16 cellular contexts compared by ENCODE assay signal in the genomic region with DNA sequence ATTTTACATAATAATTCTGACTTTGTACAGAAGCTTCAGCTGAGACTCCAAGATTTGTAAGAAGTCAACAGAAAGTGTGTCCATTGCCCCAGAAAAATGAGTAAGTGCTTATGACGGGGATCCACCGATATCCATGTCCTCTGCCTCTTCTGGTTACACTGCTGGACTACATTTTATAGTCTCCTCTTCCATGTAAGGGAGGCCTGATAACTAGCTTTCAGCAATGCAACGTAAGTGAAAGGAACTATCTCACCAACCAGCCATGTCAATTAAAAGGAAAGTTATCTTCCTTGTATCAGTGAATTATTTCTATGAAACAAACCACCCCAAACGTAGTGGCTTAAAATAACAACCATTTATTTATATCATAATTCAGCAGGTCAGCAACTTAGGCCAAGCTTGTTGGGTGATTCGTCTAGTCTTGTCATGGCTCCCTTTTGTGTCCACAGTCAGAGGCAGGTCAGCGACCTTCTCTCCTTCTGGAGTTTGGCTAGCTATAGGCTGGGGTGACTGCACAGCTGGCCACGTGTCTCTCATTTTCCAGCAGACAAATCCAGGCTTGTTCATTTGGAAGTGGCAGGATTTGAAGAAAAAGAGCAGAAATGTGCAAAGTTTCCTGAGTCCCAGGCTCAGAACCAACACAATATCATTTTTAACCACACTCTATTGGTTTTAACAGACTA. TPM values are rescaled to one million over a fixed set of nuclear protein-coding genes. Genes with fewer than 3 reads are reported as not detected.
DNase-seq lines count a peak whose midpoint lies in the region; ATAC-seq and TF ChIP-seq lines count a peak whose summit lies in the region.
"Had no signal": no experiment of that assay in that cellular context is flagged by ENCODE, and none has a peak within 500 bp of the region (broad histone marks: within the 10 kb centered on the region; RNA-seq: fewer than 3 reads in every experiment).

No MANE protein-coding gene starts in this region.

- H3K27me3 ChIP-seq in SJCRH30 (no peaks in the 10 kb centered on the region), dorsolateral prefrontal cortex (no peaks in the 10 kb centered on the region)
- H3K27me3 ChIP-seq: BLaER1 had no signal

- peak overlapping the region; percentile 95 for H3K27ac ChIP-seq in SJCRH30
- peak overlapping the region in 33 of 59 donors; percentile 1 to 75 (median 49) for H3K27ac ChIP-seq in dorsolateral prefrontal cortex
- H3K27ac ChIP-seq: BLaER1, HL-60 had no signal

- no peak for TF ChIP-seq CTCF in dorsolateral prefrontal cortex (IDR thresholded peaks at IDR 0.05 in 54 of 56, conservative IDR thresholded peaks at IDR 0.05 in 2 of 56; ENCODE audit: low read depth in 1 of 56, partially characterized antibody in 56 of 56)
- TF ChIP-seq CTCF in progenitor cell of endocrine pancreas (IDR thresholded peaks at IDR 0.05; ENCODE audit: unreplicated experiment), result no peak

- H3K36me3 ChIP-seq in SJCRH30, result no peaks in the 10 kb centered on the region
- H3K36me3 ChIP-seq: BLaER1 had no signal

- no peak for ATAC-seq in natural killer cell treated with Interleukin-12 subunit alpha and Interleukin-12 subunit beta and Interleukin-15 and Interleukin-18, amount 100 ng/mL, for 72 hours
- ATAC-seq in GM18873 (IDR thresholded peaks at IDR 0.05; ENCODE audit: low FRiP score, unreplicated experiment), result no peak
- ATAC-seq in GM21367 (IDR thresholded peaks at IDR 0.05; ENCODE audit: unreplicated experiment), result no peak

- peaks cover 3% of the 10 kb centered on the region for H3K9me3 ChIP-seq in SJCRH30 (replicated peaks)

- intact Hi-C loops in dorsolateral prefrontal cortex (cut with DNase I), result no loop called here

- peaks cover 32% of the 10 kb centered on the region for H3K4me1 ChIP-seq in SJCRH30

- peak; percentile 30 for DNase-seq in LHCN-M2 (ENCODE audit: low read depth)
- DNase-seq in SJCRH30, result no peak
- no peak for DNase-seq in dorsolateral prefrontal cortex
- DNase-seq in progenitor cell of endocrine pancreas (ENCODE audit: low spot score, unreplicated experiment), result no peak
- DNase-seq in natural killer cell treated with Interleukin-12 subunit alpha and Interleukin-12 subunit beta and Interleukin-15 and Interleukin-18, amount 100 ng/mL, for 72 hours (ENCODE audit: low spot score), result no peak
- DNase-seq in NCI-H748 treated with DMSO at 0.1 percent for 48 hours (lab: John Stamatoyannopoulos, UW), result no peak
- DNase-seq: CD4-positive, alpha-beta memory T cell; DMS153; DMS79; GDM1; H9 had no signal

- H3K9me3 Mint-ChIP-seq in progenitor cell of endocrine pancreas (ENCODE audit: low read depth), result peaks cover 2% of the 10 kb centered on the region
- H3K9me3 Mint-ChIP-seq in natural killer cell treated with Interleukin-12 subunit alpha and Interleukin-12 subunit beta and Interleukin-15 and Interleukin-18, amount 100 ng/mL, for 72 hours, result no peaks in the 10 kb centered on the region
- H3K9me3 Mint-ChIP-seq: CD14-positive monocyte; CD4-positive, alpha-beta memory T cell; H9 had no signal

- peak overlapping the region; percentile 76 for H3K27ac Mint-ChIP-seq in progenitor cell of endocrine pancreas
- no peak overlapping the region for H3K27ac Mint-ChIP-seq in natural killer cell treated with Interleukin-12 subunit alpha and Interleukin-12 subunit beta and Interleukin-15 and Interleukin-18, amount 100 ng/mL, for 72 hours
- H3K27ac Mint-ChIP-seq: H9 had no signal

- H3K4me1 Mint-ChIP-seq in progenitor cell of endocrine pancreas (ENCODE audit: low read depth), result peaks cover 6% of the 10 kb centered on the region
- peaks cover 7 to 8% of the 10 kb centered on the region in 2 donors for H3K4me1 Mint-ChIP-seq in natural killer cell treated with Interleukin-12 subunit alpha and Interleukin-12 subunit beta and Interleukin-15 and Interleukin-18, amount 100 ng/mL, for 72 hours (ENCODE audit: low read depth in 2 of 2)

- H3K4me3 ChIP-seq in SJCRH30 (no peak overlapping the region; the same call in 1 of the 2 replicates), dorsolateral prefrontal cortex (no peak overlapping the region)
- H3K4me3 ChIP-seq: BLaER1 had no signal

- H3K4me3 Mint-ChIP-seq in progenitor cell of endocrine pancreas (ENCODE audit: low read depth), result no peak overlapping the region
- no peak overlapping the region for H3K4me3 Mint-ChIP-seq in natural killer cell treated with Interleukin-12 subunit alpha and Interleukin-12 subunit beta and Interleukin-15 and Interleukin-18, amount 100 ng/mL, for 72 hours
- H3K4me3 Mint-ChIP-seq: CD14-positive monocyte; CD4-positive, alpha-beta memory T cell; H9 had no signal

- no peaks in the 10 kb centered on the region for H3K36me3 Mint-ChIP-seq in progenitor cell of endocrine pancreas (ENCODE audit: insufficient read depth)
- no peaks in the 10 kb centered on the region for H3K36me3 Mint-ChIP-seq in natural killer cell treated with Interleukin-12 subunit alpha and Interleukin-12 subunit beta and Interleukin-15 and Interleukin-18, amount 100 ng/mL, for 72 hours
- H3K36me3 Mint-ChIP-seq: CD14-positive monocyte had no signal

- peaks cover 3% of the 10 kb centered on the region for H3K27me3 Mint-ChIP-seq in progenitor cell of endocrine pancreas
- H3K27me3 Mint-ChIP-seq in natural killer cell treated with Interleukin-12 subunit alpha and Interleukin-12 subunit beta and Interleukin-15 and Interleukin-18, amount 100 ng/mL, for 72 hours, result no peaks in the 10 kb centered on the region
- H3K27me3 Mint-ChIP-seq: CD4-positive, alpha-beta memory T cell had no signal

RNA-seq across cellular contexts. Expression of gene TRIM69, which starts 44.9 kb away (rescaled TPM):
- 12.0 and 15.7 TPM in 2 replicates for total RNA-seq in LHCN-M2 (2014; rRNA removed)
- polyA plus RNA-seq in LHCN-M2 (2012), result 7.7 TPM
- total RNA-seq in SJCRH30 (2014; rRNA removed; shearing (Covaris generic)), result 13.9 and 15.7 TPM in 2 replicates
- total RNA-seq in dorsolateral prefrontal cortex, result 100 to 1,000 TPM in 1 of 120 experiments, 10 to 100 TPM in 119; 31.6 to 103 (median 60.3) TPM
- 12.1 and 18.2 TPM in 2 replicates for total RNA-seq in progenitor cell of endocrine pancreas
- total RNA-seq in natural killer cell treated with Interleukin-12 subunit alpha and Interleukin-12 subunit beta and Interleukin-15 and Interleukin-18, amount 100 ng/mL, for 72 hours, result 10 to 100 TPM; 28.8 to 33.9 TPM
